In genomic region chr17:48629411-48629759, GRCh38 we compare ENCODE assay signal across 25 cellular contexts. TPM values are rescaled to one million over a fixed set of nuclear protein-coding genes. Genes with fewer than 3 reads are reported as not detected.
"Had no signal": no experiment of that assay in that cellular context is flagged by ENCODE, and none has a peak within 500 bp of the region (broad histone marks: within the 10 kb centered on the region; RNA-seq: fewer than 3 reads in every experiment).

No MANE protein-coding gene starts in this region.

- ATAC-seq: activated CD4-positive, CD25-positive, alpha-beta regulatory T cell treated with anti-CD3 and anti-CD28 coated beads, Interleukin-2, amount 50 U/mL, for 24 hours; foreskin keratinocyte; psoas muscle; right cardiac atrium; stimulated activated effector memory CD8-positive, alpha-beta T cell treated with anti-CD3 and anti-CD28 coated beads, Interleukin-12 subunit alpha, Interleukin-12 subunit beta, amount 100 ng/mL, for 72 hours; upper lobe of right lung had no signal

- H3K36me3 ChIP-seq: neural progenitor cell, stomach, upper lobe of right lung had no signal

- FAIRE-seq: colon, kidney had no signal

- DNase-seq: activated naive CD4-positive, alpha-beta T cell; activated naive CD8-positive, alpha-beta T cell treated with anti-CD3 and anti-CD28 coated beads for 36 hours; amygdala; central memory CD4-positive, alpha-beta T cell; foreskin keratinocyte; glutamatergic neuron; hippocampal formation; psoas muscle; right cardiac atrium; stimulated activated CD4-positive, alpha-beta T cell treated with anti-CD3 and anti-CD28 coated beads, Interleukin-15, amount 100 ng/mL, for 24 hours; stimulated activated CD4-positive, alpha-beta T cell treated with anti-CD3 and anti-CD28 coated beads, Interleukin-4, amount 100 ng/mL, for 1 hour; stomach; upper lobe of right lung had no signal

- H3K4me3 ChIP-seq: neural progenitor cell, psoas muscle, skin epidermis, stomach, upper lobe of right lung had no signal

- H3K4me1 ChIP-seq: foreskin keratinocyte had no signal

- H3K9me3 ChIP-seq: psoas muscle, stomach, upper lobe of right lung had no signal

- H3K27ac ChIP-seq: foreskin keratinocyte, neural progenitor cell, psoas muscle, skin epidermis, stomach, upper lobe of right lung had no signal

RNA-seq across cellular contexts. Expression of gene HOXB9, which starts 3.2 kb away (rescaled TPM):
- total RNA-seq: fibroblast of lung, foreskin keratinocyte, liver, osteocyte, psoas muscle, right cardiac atrium, temporal lobe, upper lobe of right lung had no signal
- polyA plus RNA-seq: fibroblast of lung, foreskin keratinocyte, liver, stomach had no signal

RNA-seq across cellular contexts. Expression of gene HOXB8, which starts 14.3 kb away (rescaled TPM):
- total RNA-seq: activated naive CD8-positive, alpha-beta T cell treated with anti-CD3 and anti-CD28 coated beads for 36 hours; foreskin keratinocyte; liver; osteocyte; psoas muscle; right cardiac atrium; T-helper 1 cell treated with Interleukin-12 subunit alpha and Interleukin-12 subunit beta and Interleukin-4 antibody, amounts not matched to agents 30 ng/mL and 1 ng/mL, for 36 hours had no signal
- polyA plus RNA-seq: foreskin keratinocyte, liver, right cardiac atrium had no signal

RNA-seq across cellular contexts. Expression of gene HOXB7, which starts 18.6 kb away (rescaled TPM):
- total RNA-seq: osteocyte, temporal lobe had no signal

RNA-seq across cellular contexts. Expression of gene HOXB6, which starts 24.6 kb away (rescaled TPM):
- total RNA-seq: activated naive CD8-positive, alpha-beta T cell treated with anti-CD3 and anti-CD28 coated beads for 36 hours; foreskin keratinocyte; osteocyte; temporal lobe had no signal
- polyA plus RNA-seq: foreskin keratinocyte had no signal

RNA-seq across cellular contexts. Expression of gene HOXB5, which starts 35.8 kb away (rescaled TPM):
- total RNA-seq: activated CD8-positive, alpha-beta memory T cell treated with anti-CD3 and anti-CD28 coated beads for 36 hours; activated naive CD8-positive, alpha-beta T cell treated with anti-CD3 and anti-CD28 coated beads for 36 hours; foreskin keratinocyte; osteocyte; temporal lobe had no signal
- polyA plus RNA-seq: foreskin keratinocyte had no signal
